Comparison of ENCODE assay signal across 19 cellular contexts in genomic region chr2:238905721-238906120, GRCh38. TPM values are rescaled to one million over a fixed set of nuclear protein-coding genes. Genes with fewer than 3 reads are reported as not detected.
DNase-seq lines count a peak whose midpoint lies in the region; ATAC-seq, FAIRE-seq and TF ChIP-seq lines count a peak whose summit lies in the region.
"Had no signal": no experiment of that assay in that cellular context is flagged by ENCODE, and none has a peak within 500 bp of the region (broad histone marks: within the 10 kb centered on the region; RNA-seq: fewer than 3 reads in every experiment).

No MANE protein-coding gene starts in this region.

- H3K4me1 Mint-ChIP-seq in HFFc6 (ENCODE audit: low read depth) = peaks cover 10% of the 10 kb centered on the region
- H3K4me1 Mint-ChIP-seq in type B pancreatic cell (ENCODE audit: unreplicated experiment) = peaks cover 20% of the 10 kb centered on the region
- H3K4me1 Mint-ChIP-seq in stimulated activated naive CD8-positive, alpha-beta T cell treated with anti-CD3 and anti-CD28 coated beads, Interleukin-15, amount 100 ng/mL, for 72 hours = no peaks in the 10 kb centered on the region
- H3K4me1 Mint-ChIP-seq: CD4-positive, CD25-positive, alpha-beta regulatory T cell; CD8-positive, alpha-beta memory T cell had no signal

- peaks cover 0 to 43% (median 29%) of the 10 kb centered on the region in 10 experiments; a peak in 14 of 20 replicates for H3K4me1 ChIP-seq in BLaER1 treated with 17β-estradiol and CSF1 and Interleukin-3, amounts not matched to agents 10 nM and 100 nM
- H3K4me1 ChIP-seq in GM12878 (ENCODE audit: control insufficient read depth, insufficient read depth, low read length) = no peaks in the 10 kb centered on the region
- H3K4me1 ChIP-seq in sigmoid colon = peaks cover 0 to 22% (median 13%) of the 10 kb centered on the region in 4 donors

- no peak overlapping the region for H3K4me3 ChIP-seq in BLaER1 treated with 17β-estradiol and CSF1 and Interleukin-3, amounts not matched to agents 10 nM and 100 nM
- no peak overlapping the region for H3K4me3 ChIP-seq in GM12878
- H3K4me3 ChIP-seq in sigmoid colon = no peak overlapping the region

- POLR2A ChIA-PET in GM12878 (lab: Charles Lee) = no interaction called here

- peak overlapping the region in 1 of 11 experiments; percentile 23; a peak in 1 of 22 replicates for H3K9ac ChIP-seq in BLaER1 treated with 17β-estradiol and CSF1 and Interleukin-3, amounts not matched to agents 10 nM and 100 nM
- H3K9ac ChIP-seq in GM12878 (ENCODE audit: control insufficient read depth, insufficient read depth, low read length) = no peak overlapping the region
- H3K9ac ChIP-seq: KMS-11 had no signal

- H3K27me3 Mint-ChIP-seq in HFFc6 (ENCODE audit: insufficient read depth) (peaks cover 17% of the 10 kb centered on the region), type B pancreatic cell (peaks cover 3% of the 10 kb centered on the region)
- no peaks in the 10 kb centered on the region for H3K27me3 Mint-ChIP-seq in stimulated activated naive CD8-positive, alpha-beta T cell treated with anti-CD3 and anti-CD28 coated beads, Interleukin-15, amount 100 ng/mL, for 72 hours
- H3K27me3 Mint-ChIP-seq: CD4-positive, CD25-positive, alpha-beta regulatory T cell had no signal

- TF ChIP-seq EP300 in GM12878 (IDR thresholded peaks at IDR 0.05; ENCODE audit: borderline replicate concordance in 1 of 2, control insufficient read depth in 1 of 2, low read depth in 2 of 2, low read length in 2 of 2) (no peak), sigmoid colon (IDR thresholded peaks at IDR 0.05) (no peak)

- FAIRE-seq in GM12878 (lab: Jason Lieb, UNC) = no peak
- FAIRE-seq: A204.1, H1 had no signal

- no peaks in the 10 kb centered on the region for H3K9me3 ChIP-seq in BLaER1 treated with 17β-estradiol and CSF1 and Interleukin-3, amounts not matched to agents 10 nM and 100 nM (replicated peaks in 1 of 11)
- H3K9me3 ChIP-seq in GM12878 (replicated peaks; ENCODE audit: control insufficient read depth, insufficient read depth, low read length) (no peaks in the 10 kb centered on the region; the same call in 2 of the 3 replicates), sigmoid colon (peaks cover 0 to 4% (median 0%) of the 10 kb centered on the region in 4 donors)

- H3K36me3 ChIP-seq in BLaER1 treated with 17β-estradiol and CSF1 and Interleukin-3, amounts not matched to agents 10 nM and 100 nM = no peaks in the 10 kb centered on the region
- H3K36me3 ChIP-seq in GM12878 (ENCODE audit: control insufficient read depth in 2 of 2, insufficient read depth in 2 of 2, low read length in 1 of 2) = no peaks in the 10 kb centered on the region
- H3K36me3 ChIP-seq in sigmoid colon = peaks cover 0 to 11% (median 0%) of the 10 kb centered on the region in 4 donors

- 96% methylated on average over 19 of the region's 29 CpGs for WGBS in GM12878 (ENCODE audit: insufficient coverage, insufficient replicate concordance, low lambda C conversion rate, missing lambda C conversion rate)
- WGBS in sigmoid colon, 2 donors = 89% methylated on average over 29 of the region's 29 CpGs

- no peak for DNase-seq in HFFc6
- DNase-seq in GM12878 (ENCODE audit: low read depth, low spot score) = no peak
- no peak for DNase-seq in type B pancreatic cell (ENCODE audit: extremely low spot score, unreplicated experiment)
- DNase-seq in stimulated activated naive CD8-positive, alpha-beta T cell treated with anti-CD3 and anti-CD28 coated beads, Interleukin-15, amount 100 ng/mL, for 72 hours = no peak
- no peak for DNase-seq in DMS 273 treated with DMSO at 0.1 percent for 48 hours (lab: John Stamatoyannopoulos, UW)
- DNase-seq in sigmoid colon = no peak
- DNase-seq: AML-193; C1 segment of cervical spinal cord; CD4-positive, CD25-positive, alpha-beta regulatory T cell; CD8-positive, alpha-beta memory T cell; COR-L47; GF-D8; H9 had no signal

- no peaks in the 10 kb centered on the region for H3K79me2 ChIP-seq in GM12878 (ENCODE audit: control insufficient read depth, insufficient read depth, low read length)

- ATAC-seq in GM12878 (no peak), HG03045 (IDR thresholded peaks at IDR 0.05; ENCODE audit: unreplicated experiment) (no peak)
- ATAC-seq in stimulated activated naive CD8-positive, alpha-beta T cell treated with anti-CD3 and anti-CD28 coated beads, Interleukin-15, amount 100 ng/mL, for 72 hours = no peak

- CTCF ChIA-PET in GM12878 (lab: Yijun Ruan, JAX) = no interaction called here

- peak overlapping the region; percentile 17; the same call in 1 of the 2 replicates for H3K27ac Mint-ChIP-seq in HFFc6
- H3K27ac Mint-ChIP-seq in type B pancreatic cell = peak overlapping the region; percentile 62
- no peak overlapping the region for H3K27ac Mint-ChIP-seq in stimulated activated naive CD8-positive, alpha-beta T cell treated with anti-CD3 and anti-CD28 coated beads, Interleukin-15, amount 100 ng/mL, for 72 hours
- H3K27ac Mint-ChIP-seq: CD4-positive, CD25-positive, alpha-beta regulatory T cell; CD8-positive, alpha-beta memory T cell; H9 had no signal

- in situ Hi-C loops in GM12878 (cut with MboI) = no loop called here

- TF ChIP-seq RAD21 in GM12878 (IDR thresholded peaks at IDR 0.05; ENCODE audit: insufficient read depth, low read depth, low read length) = no peak

- H3K36me3 Mint-ChIP-seq in HFFc6 (ENCODE audit: low read depth) (peaks cover 23% of the 10 kb centered on the region), type B pancreatic cell (peaks cover 4% of the 10 kb centered on the region)
- H3K36me3 Mint-ChIP-seq: CD4-positive, CD25-positive, alpha-beta regulatory T cell; CD8-positive, alpha-beta memory T cell had no signal

- no peaks in the 10 kb centered on the region for H3K9me3 Mint-ChIP-seq in HFFc6
- H3K9me3 Mint-ChIP-seq in type B pancreatic cell = no peaks in the 10 kb centered on the region
- no peaks in the 10 kb centered on the region for H3K9me3 Mint-ChIP-seq in stimulated activated naive CD8-positive, alpha-beta T cell treated with anti-CD3 and anti-CD28 coated beads, Interleukin-15, amount 100 ng/mL, for 72 hours
- H3K9me3 Mint-ChIP-seq: CD8-positive, alpha-beta memory T cell had no signal

- intact Hi-C loops in GM12878 (cut with micrococcal nuclease; ENCODE audit: unreplicated experiment) = no loop called here
- intact Hi-C loops in sigmoid colon (cut with DNase I) = no loop called here

- no peak overlapping the region for H3K4me3 Mint-ChIP-seq in HFFc6
- no peak overlapping the region for H3K4me3 Mint-ChIP-seq in type B pancreatic cell
- no peak overlapping the region for H3K4me3 Mint-ChIP-seq in stimulated activated naive CD8-positive, alpha-beta T cell treated with anti-CD3 and anti-CD28 coated beads, Interleukin-15, amount 100 ng/mL, for 72 hours
- H3K4me3 Mint-ChIP-seq: CD4-positive, CD25-positive, alpha-beta regulatory T cell; H9 had no signal

- peak overlapping the region in 8 of 11 experiments; percentile 35 to 80 (median 63); a peak in 14 of 22 replicates for H3K4me2 ChIP-seq in BLaER1 treated with 17β-estradiol and CSF1 and Interleukin-3, amounts not matched to agents 10 nM and 100 nM
- no peak overlapping the region for H3K4me2 ChIP-seq in GM12878 (ENCODE audit: control insufficient read depth, insufficient read depth)
- H3K4me2 ChIP-seq: KMS-11 had no signal

- H2AFZ ChIP-seq in GM12878 (ENCODE audit: control insufficient read depth, low read depth, low read length) = no peak overlapping the region

- RAD21 ChIA-PET in GM12878 (lab: Charles Lee; ENCODE audit: unreplicated experiment) = no interaction called here

- SMC1A ChIA-PET in GM12878 (lab: Charles Lee; ENCODE audit: uncharacterized antibody, unreplicated experiment) = no interaction called here

- BruUV-seq in GM12878 (replicated peaks; lab: Mats Ljungman, UMichigan) = no TSS peak

- no peak overlapping the region for H3K27ac ChIP-seq in BLaER1 treated with 17β-estradiol and CSF1 and Interleukin-3, amounts not matched to agents 10 nM and 100 nM
- no peak overlapping the region for H3K27ac ChIP-seq in GM12878 (ENCODE audit: control insufficient read depth, insufficient read depth)
- H3K27ac ChIP-seq in sigmoid colon = no peak overlapping the region
- H3K27ac ChIP-seq: KMS-11 had no signal

- peaks cover 0 to 16% (median 0%) of the 10 kb centered on the region in 11 experiments; a peak in 2 of 22 replicates for H4K20me1 ChIP-seq in BLaER1 treated with 17β-estradiol and CSF1 and Interleukin-3, amounts not matched to agents 10 nM and 100 nM
- H4K20me1 ChIP-seq in GM12878 (ENCODE audit: control insufficient read depth, insufficient read depth) = no peaks in the 10 kb centered on the region

- TF ChIP-seq POLR2A in GM12878 (IDR thresholded peaks at IDR 0.05; ENCODE audit: low read depth, low read length) = no peak
- no peak for TF ChIP-seq POLR2A in sigmoid colon (IDR thresholded peaks at IDR 0.05)

- no peak for TF ChIP-seq CTCF in HFFc6 (IDR thresholded peaks at IDR 0.05)
- TF ChIP-seq CTCF in GM12878 (IDR thresholded peaks at IDR 0.05 in 2 of 3, conservative IDR thresholded peaks at IDR 0.05 in 1 of 3; ENCODE audit: control insufficient read depth in 2 of 3, extremely low read depth in 1 of 3, insufficient read depth in 1 of 3, low read depth in 3 of 3, low read length in 3 of 3) = no peak
- no peak for TF ChIP-seq CTCF in type B pancreatic cell (conservative IDR thresholded peaks at IDR 0.05)
- TF ChIP-seq CTCF in sigmoid colon (IDR thresholded peaks at IDR 0.05) = no peak

- H3K27me3 ChIP-seq in BLaER1 treated with 17β-estradiol and CSF1 and Interleukin-3, amounts not matched to agents 10 nM and 100 nM = peaks cover 0 to 12% (median 0%) of the 10 kb centered on the region in 11 experiments; a peak in 1 of 22 replicates
- H3K27me3 ChIP-seq in GM12878 (replicated peaks in 1 of 2; ENCODE audit: control insufficient read depth in 2 of 2, insufficient read depth in 2 of 2, low read length in 1 of 2) (no peaks in the 10 kb centered on the region), sigmoid colon (no peaks in the 10 kb centered on the region)

RNA-seq across cellular contexts. Expression of gene TWIST2, which starts 57.8 kb away (rescaled TPM):
- total RNA-seq in HFFc6 (2021; fragmentation: NEBNext Ultra II Directional; extraction: Animal tissue kit (Norgen Biotek cat#: 25700)) = 100 to 1,000 TPM; 127 to 146 (median 137) TPM
- total RNA-seq in GM12878 (2013; cell fraction: nucleolus; rRNA removed) = not detected in 2 replicates
- total RNA-seq in GM12878 (2014; rRNA removed) (not detected in 2 replicates), GM12878 (2014; rRNA removed; fragmentation: Illumina TruSeq; extraction: Trizol) (not detected in 2 replicates), GM12878 (2021) (not detected in 2 replicates), type B pancreatic cell (ENCODE audit: low replicate concordance) (0.95 and 27.3 TPM in 2 replicates), sigmoid colon (10 to 100 TPM; 53.9 to 92.2 (median 79.3) TPM)
- polyA plus RNA-seq in GM12878 (2011; ENCODE audit: low read depth) = not detected
- polyA plus RNA-seq in GM12878 (2011; rRNA removed) (not detected in 2 replicates), GM12878 (2014; fragmentation: Illumina TruSeq; extraction: Trizol) (not detected in 2 replicates), GM12878 (2014; fragmentation: Nextera tagmentation; extraction: Ambion mirVana) (not detected), GM12878 (2014; rRNA removed) (not detected in 2 replicates), GM12878 (2016; fragmentation: Nextera tagmentation; extraction: Ambion mirVana) (not detected), sigmoid colon (10 to 100 TPM in 1 of 3 donors, 1 to 10 TPM in 1, under 1 TPM in 1; 0.92 to 22.8 (median 3.8) TPM)
- polyA plus RNA-seq in GM12878 (2011; cell fraction: cytosol; rRNA removed) = not detected in 2 replicates
- polyA plus RNA-seq in GM12878 (2011; cell fraction: nucleus; rRNA removed) = not detected in 2 replicates
- not detected in 2 replicates for polyA plus RNA-seq in GM12878 (2012)
- not detected in 2 replicates for polyA minus RNA-seq in GM12878 (2011; rRNA and poly(A)+ RNA removed)
- polyA minus RNA-seq in GM12878 (2011; cell fraction: cytosol; rRNA and poly(A)+ RNA removed) = not detected in 2 replicates
- polyA minus RNA-seq in GM12878 (2011; cell fraction: nucleus; rRNA and poly(A)+ RNA removed) = not detected in 2 replicates
- total RNA-seq: CD4-positive, CD25-positive, alpha-beta regulatory T cell; CD8-positive, alpha-beta memory T cell; HT-29 had no signal
- polyA plus RNA-seq: CD4-positive, CD25-positive, alpha-beta regulatory T cell; CD8-positive, alpha-beta memory T cell had no signal

Comparison
In these comparisons a context has a peak if more than half of its experiments do, and no peak if none do; other contexts are left out.
1. H3K27ac Mint-ChIP-seq: peak in HFFc6 (single experiment) and type B pancreatic cell (single experiment); none in stimulated activated naive CD8-positive, alpha-beta T cell treated with anti-CD3 and anti-CD28 coated beads, Interleukin-15, amount 100 ng/mL, for 72 hours (0 of 2).